ENCODE assay signal across 31 cellular contexts in genomic region chr17:69872675-69873262, GRCh38.
"Had no signal": no experiment of that assay in that cellular context is flagged by ENCODE, and none has a peak within 500 bp of the region (broad histone marks: within the 10 kb centered on the region; RNA-seq: fewer than 3 reads in every experiment).

No MANE protein-coding gene starts in this region.

- H3K79me2 ChIP-seq: parathyroid adenoma had no signal

- H3K4me2 ChIP-seq: neural progenitor cell, smooth muscle cell had no signal

- H3K4me1 ChIP-seq: parathyroid adenoma, psoas muscle, spleen, testis, tibial artery, transverse colon, upper lobe of right lung, uterus had no signal

- H3K27me3 Mint-ChIP-seq: progenitor cell of endocrine pancreas; stimulated activated memory B cell treated with anti-CD40 and anti-IgM and Interleukin-4, amounts not matched to agents 10 μg/mL and 1 μg/mL and 100 μg/mL, for 72 hours; stimulated activated naive CD8-positive, alpha-beta T cell treated with anti-CD3 and anti-CD28 coated beads, Interleukin-15, amount 100 ng/mL, for 72 hours; type B pancreatic cell had no signal

- H3K4me3 ChIP-seq: neural progenitor cell, ovary, psoas muscle, skin epidermis, smooth muscle cell, spleen, suprapubic skin, testis, tibial artery, transverse colon, upper lobe of right lung, uterus had no signal

- DNase-seq: natural killer cell; occipital lobe; ovary; posterior cingulate gyrus; psoas muscle; right cardiac atrium; spleen; stimulated activated CD4-positive, alpha-beta T cell treated with anti-CD3 and anti-CD28 coated beads, Interleukin-12 subunit alpha, Interleukin-12 subunit beta, amount 100 ng/mL, for 4 hours; stimulated activated CD4-positive, alpha-beta T cell treated with anti-CD3 and anti-CD28 coated beads, Interleukin-1b, Interleukin-23, amount 100 ng/mL, for 48 hours; stimulated activated CD4-positive, alpha-beta T cell treated with anti-CD3 and anti-CD28 coated beads, Interleukin-4, amount 100 ng/mL, for 1 hour; stimulated activated CD4-positive, alpha-beta T cell treated with anti-CD3 and anti-CD28 coated beads, Interleukin-4, amount 100 ng/mL, for 4 hours; stimulated activated CD8-positive, alpha-beta memory T cell treated with anti-CD3 and anti-CD28 coated beads, Interleukin-4, amount 100 ng/mL, for 48 hours; stimulated activated naive CD4-positive, alpha-beta T cell; stimulated activated naive CD8-positive, alpha-beta T cell treated with anti-CD3 and anti-CD28 coated beads, Interleukin-15, amount 100 ng/mL, for 72 hours; stimulated activated naive CD8-positive, alpha-beta T cell treated with anti-CD3 and anti-CD28 coated beads, Interleukin-15, Interleukin-2, amounts not matched to agents 100 U/mL and 50 U/mL, for 24 hours; substantia nigra; testis; tibial artery; transverse colon; upper lobe of right lung; uterus had no signal

- H3K27ac Mint-ChIP-seq: natural killer cell; neural progenitor cell; progenitor cell of endocrine pancreas; stimulated activated memory B cell treated with anti-CD40 and anti-IgM and Interleukin-4, amounts not matched to agents 10 μg/mL and 1 μg/mL and 100 μg/mL, for 72 hours; stimulated activated naive CD8-positive, alpha-beta T cell treated with anti-CD3 and anti-CD28 coated beads, Interleukin-15, amount 100 ng/mL, for 72 hours; type B pancreatic cell had no signal

- H3K27ac ChIP-seq: neural progenitor cell, ovary, parathyroid adenoma, psoas muscle, skin epidermis, spleen, suprapubic skin, testis, tibial artery, transverse colon, upper lobe of right lung, uterus had no signal

- H3K4me1 Mint-ChIP-seq: natural killer cell; stimulated activated naive CD8-positive, alpha-beta T cell treated with anti-CD3 and anti-CD28 coated beads, Interleukin-15, amount 100 ng/mL, for 72 hours had no signal

- H3K27me3 ChIP-seq: neural progenitor cell, ovary, spleen, suprapubic skin, testis, tibial artery, transverse colon, upper lobe of right lung, uterus had no signal

- H3K9me3 ChIP-seq: ovary, psoas muscle, suprapubic skin, testis, transverse colon, upper lobe of right lung, uterus had no signal

- H3K36me3 Mint-ChIP-seq: natural killer cell; stimulated activated memory B cell treated with anti-CD40 and anti-IgM and Interleukin-4, amounts not matched to agents 10 μg/mL and 1 μg/mL and 100 μg/mL, for 72 hours; type B pancreatic cell had no signal

- ATAC-seq: natural killer cell; psoas muscle; right cardiac atrium; sciatic nerve; stimulated activated memory B cell treated with anti-CD40 and anti-IgM and Interleukin-4, amounts not matched to agents 10 μg/mL and 1 μg/mL and 100 μg/mL, for 72 hours; stimulated activated naive CD8-positive, alpha-beta T cell treated with anti-CD3 and anti-CD28 coated beads, Interleukin-15, amount 100 ng/mL, for 72 hours; stimulated activated naive CD8-positive, alpha-beta T cell treated with anti-CD3 and anti-CD28 coated beads, Interleukin-15, Interleukin-2, amounts not matched to agents 100 U/mL and 50 U/mL, for 24 hours; upper lobe of right lung had no signal

- H3K4me3 Mint-ChIP-seq: natural killer cell; nephron; neural progenitor cell; stimulated activated memory B cell treated with anti-CD40 and anti-IgM and Interleukin-4, amounts not matched to agents 10 μg/mL and 1 μg/mL and 100 μg/mL, for 72 hours; stimulated activated naive CD8-positive, alpha-beta T cell treated with anti-CD3 and anti-CD28 coated beads, Interleukin-15, amount 100 ng/mL, for 72 hours; type B pancreatic cell had no signal

- H3K36me3 ChIP-seq: neural progenitor cell, ovary, spleen, suprapubic skin, tibial artery, transverse colon, upper lobe of right lung, uterus had no signal

- H3K9ac ChIP-seq: neural progenitor cell, parathyroid adenoma had no signal

- H2AFZ ChIP-seq: neural progenitor cell, parathyroid adenoma had no signal

- H3K9me3 Mint-ChIP-seq: type B pancreatic cell had no signal
